Comparison of ENCODE assay signal across 15 cellular contexts in genomic region chr18:73462092-73462491, GRCh38.
A peak's percentile ranks its signal among the peaks of the same experiment; 100 is the strongest.
DNase-seq lines count a peak whose midpoint lies in the region; ATAC-seq, FAIRE-seq and TF ChIP-seq lines count a peak whose summit lies in the region.
"Had no signal": no experiment of that assay in that cellular context is flagged by ENCODE, and none has a peak within 500 bp of the region (broad histone marks: within the 10 kb centered on the region; RNA-seq: fewer than 3 reads in every experiment).

No MANE protein-coding gene starts in this region.

- in situ Hi-C loops in GM13976 (cut with MboI; ENCODE audit: low sequenced_read_pairs, unreplicated experiment): no loop called here

- TF ChIP-seq CTCF in keratinocyte (optimal IDR thresholded peaks at IDR 0.05 in 1 of 3, IDR thresholded peaks at IDR 0.05 in 1 of 3, conservative IDR thresholded peaks at IDR 0.05 in 1 of 3; ENCODE audit: extremely low read depth in 1 of 3, insufficient read depth in 2 of 3, low read length in 3 of 3) (no peak), GM13976 (IDR thresholded peaks at IDR 0.05; ENCODE audit: borderline replicate concordance, control extremely low read depth, extremely low read depth, insufficient read depth, missing control alignments) (no peak)

- H4K20me1 ChIP-seq in keratinocyte (ENCODE audit: control insufficient read depth, extremely low read depth, insufficient read depth, low read length): no peaks in the 10 kb centered on the region

- H3K79me2 ChIP-seq in keratinocyte (ENCODE audit: control insufficient read depth, insufficient read depth, low read length): no peaks in the 10 kb centered on the region

- peaks cover 5% of the 10 kb centered on the region for H3K4me1 ChIP-seq in keratinocyte (ENCODE audit: control insufficient read depth, extremely low read depth, insufficient read depth, low read length)
- H3K4me1 ChIP-seq: Peyer's patch had no signal

- no peaks in the 10 kb centered on the region for H3K9me3 Mint-ChIP-seq in activated CD4-positive, alpha-beta T cell treated with anti-CD3 and anti-CD28 coated beads for 36 hours (ENCODE audit: low read depth)

- no peaks in the 10 kb centered on the region for H3K36me3 Mint-ChIP-seq in activated CD4-positive, alpha-beta T cell treated with anti-CD3 and anti-CD28 coated beads for 36 hours (ENCODE audit: low read depth)
- H3K36me3 Mint-ChIP-seq: CD4-positive, alpha-beta memory T cell; naive B cell had no signal

- dilution Hi-C loops in keratinocyte (cut with MboI; ENCODE audit: extremely low pct_ligation_motif_present, low sequenced_read_pairs): no loop called here

- peak; percentile 9 for DNase-seq in A172 (ENCODE audit: low spot score)
- peak; percentile 61 for DNase-seq in EL
- DNase-seq in astrocyte of the hippocampus (ENCODE audit: low read depth, low spot score): peak; percentile 86
- DNase-seq in keratinocyte (ENCODE audit: low read depth, low spot score): no peak
- DNase-seq in activated CD4-positive, alpha-beta T cell treated with anti-CD3 and anti-CD28 coated beads for 36 hours: no peak
- DNase-seq in activated naive CD4-positive, alpha-beta T cell treated with anti-CD3 and anti-CD28 coated beads, Interleukin-2, amount 50 U/mL, for 16 hours: no peak
- DNase-seq in GM13976 (ENCODE audit: low spot score): no peak
- DNase-seq: activated CD8-positive, alpha-beta memory T cell treated with anti-CD3 and anti-CD28 coated beads, Interleukin-2, amount 50 U/mL, for 48 hours; CD4-positive, alpha-beta memory T cell; naive B cell; NCI-H2029 treated with DMSO at 0.1 percent for 48 hours; Peyer's patch had no signal

- POLR2A ChIA-PET in activated CD4-positive, alpha-beta T cell treated with anti-CD3 and anti-CD28 coated beads for 36 hours (lab: Charles Lee): no interaction called here

- H2AFZ ChIP-seq in keratinocyte (ENCODE audit: control insufficient read depth, low read length): no peak overlapping the region

- H3K27me3 ChIP-seq in keratinocyte (ENCODE audit: control insufficient read depth, extremely low read depth, insufficient read depth, low read length): no peaks in the 10 kb centered on the region
- H3K27me3 ChIP-seq: Peyer's patch had no signal

- H3K27ac Mint-ChIP-seq in activated CD4-positive, alpha-beta T cell treated with anti-CD3 and anti-CD28 coated beads for 36 hours: no peak overlapping the region
- H3K27ac Mint-ChIP-seq: CD4-positive, alpha-beta memory T cell had no signal

- intact Hi-C loops in activated CD4-positive, alpha-beta T cell treated with anti-CD3 and anti-CD28 coated beads for 36 hours (cut with DNase I, micrococcal nuclease): no loop called here

- no peak overlapping the region for H3K4me3 ChIP-seq in keratinocyte (ENCODE audit: control insufficient read depth in 2 of 3, extremely low read depth in 1 of 3, insufficient read depth in 2 of 3, low read depth in 1 of 3, low read length in 3 of 3)
- H3K4me3 ChIP-seq: Peyer's patch had no signal

- ATAC-seq in activated CD4-positive, alpha-beta T cell treated with anti-CD3 and anti-CD28 coated beads for 36 hours: no peak
- ATAC-seq in HG02678 (IDR thresholded peaks at IDR 0.05; ENCODE audit: unreplicated experiment): no peak

- peak; percentile 26 for FAIRE-seq in keratinocyte (lab: Jason Lieb, UNC)
- FAIRE-seq: endothelial cell of umbilical vein, H1 had no signal

- H3K4me3 Mint-ChIP-seq in activated CD4-positive, alpha-beta T cell treated with anti-CD3 and anti-CD28 coated beads for 36 hours: no peak overlapping the region
- H3K4me3 Mint-ChIP-seq: CD4-positive, alpha-beta memory T cell; naive B cell had no signal

- no peaks in the 10 kb centered on the region for H3K27me3 Mint-ChIP-seq in activated CD4-positive, alpha-beta T cell treated with anti-CD3 and anti-CD28 coated beads for 36 hours
- H3K27me3 Mint-ChIP-seq: CD4-positive, alpha-beta memory T cell; naive B cell had no signal

- CTCF ChIA-PET in activated CD4-positive, alpha-beta T cell treated with anti-CD3 and anti-CD28 coated beads for 36 hours (lab: Charles Lee): no interaction called here

- H3K9me3 ChIP-seq in keratinocyte (ENCODE audit: control insufficient read depth, low read depth, low read length): no peaks in the 10 kb centered on the region
- H3K9me3 ChIP-seq: Peyer's patch had no signal

- H3K9me1 ChIP-seq in keratinocyte (ENCODE audit: control insufficient read depth, extremely low read depth, insufficient read depth, low read length): no peaks in the 10 kb centered on the region

- no peak overlapping the region for H3K27ac ChIP-seq in keratinocyte (ENCODE audit: control insufficient read depth, insufficient read depth, low read length)
- H3K27ac ChIP-seq: Peyer's patch had no signal

- no peak overlapping the region for H3K4me2 ChIP-seq in keratinocyte (ENCODE audit: control insufficient read depth, extremely low read depth, insufficient read depth, low read depth, low read length)

- no peaks in the 10 kb centered on the region for H3K36me3 ChIP-seq in keratinocyte (ENCODE audit: control insufficient read depth in 2 of 2, extremely low read depth in 1 of 2, insufficient read depth in 2 of 2, low read length in 2 of 2)
- H3K36me3 ChIP-seq: Peyer's patch had no signal

- no peak overlapping the region for H3K9ac ChIP-seq in keratinocyte (ENCODE audit: control insufficient read depth, extremely low read depth, insufficient read depth, low read length)

- no peaks in the 10 kb centered on the region for H3K4me1 Mint-ChIP-seq in activated CD4-positive, alpha-beta T cell treated with anti-CD3 and anti-CD28 coated beads for 36 hours
- H3K4me1 Mint-ChIP-seq: CD4-positive, alpha-beta memory T cell; naive B cell had no signal

Comparison
In these comparisons a context has a peak if more than half of its experiments do, and no peak if none do; other contexts are left out.
1. DNase-seq: peak in A172 (single experiment), EL (single experiment) and astrocyte of the hippocampus (single experiment); none in keratinocyte (single experiment), activated CD4-positive, alpha-beta T cell treated with anti-CD3 and anti-CD28 coated beads for 36 hours (single experiment), activated naive CD4-positive, alpha-beta T cell treated with anti-CD3 and anti-CD28 coated beads, Interleukin-2, amount 50 U/mL, for 16 hours (single experiment) and GM13976 (single experiment).